Comparison of ENCODE assay signal across 20 cellular contexts in genomic region chrX:50108264-50108663, GRCh38.
DNase-seq lines count a peak whose midpoint lies in the region; FAIRE-seq and TF ChIP-seq lines count a peak whose summit lies in the region.
"Had no signal": no experiment of that assay in that cellular context is flagged by ENCODE, and none has a peak within 500 bp of the region (broad histone marks: within the 10 kb centered on the region; RNA-seq: fewer than 3 reads in every experiment).

No MANE protein-coding gene starts in this region.

- no peak overlapping the region for H3K9ac ChIP-seq in HUES64 (ENCODE audit: low read depth, low read length)
- H3K9ac ChIP-seq in H1 (replicated peaks in 1 of 4; ENCODE audit: extremely low read depth in 1 of 4, low read depth in 3 of 4, low read length in 3 of 4), result no peak overlapping the region
- no peak overlapping the region for H3K9ac ChIP-seq in mucosa of rectum (ENCODE audit: low read depth in 1 of 2, low read length in 2 of 2)

- no peak overlapping the region for H4K8ac ChIP-seq in H1 (ENCODE audit: extremely low read depth, insufficient read depth, low read length)

- no peak overlapping the region for H2BK20ac ChIP-seq in H1 (ENCODE audit: low read length)

- H3K27me3 ChIP-seq in HUES64 (ENCODE audit: insufficient read depth, low read length) (no peaks in the 10 kb centered on the region), H1 (replicated peaks in 1 of 4; ENCODE audit: control insufficient read depth in 3 of 4, extremely low read depth in 1 of 4, insufficient read depth in 3 of 4, low read length in 3 of 4) (no peaks in the 10 kb centered on the region), mucosa of rectum (ENCODE audit: control insufficient read depth in 2 of 2, insufficient read depth in 2 of 2, low read length in 2 of 2) (no peaks in the 10 kb centered on the region)

- DNase-seq in ELF-1 (ENCODE audit: low read depth, low spot score), result peak; percentile 36
- no peak for DNase-seq in H1 (ENCODE audit: low read depth in 1 of 2, low spot score in 2 of 2)
- DNase-seq in stimulated activated naive CD4-positive, alpha-beta T cell treated with Interleukin-2 at 50 U/mL for 16 hours (lab: John Stamatoyannopoulos, UW), result no peak
- no peak for DNase-seq in activated CD4-positive, alpha-beta memory T cell treated with anti-CD3 and anti-CD28 coated beads, Interleukin-2, amount 10 ng/mL, durations not matched to agents 7 days and 5 days
- no peak for DNase-seq in activated CD4-positive, alpha-beta T cell treated with anti-CD3 and anti-CD28 coated beads, Interleukin-2, amount 50 U/mL, for 1 hour
- DNase-seq: CD4-positive, CD25-positive, alpha-beta regulatory T cell; COR-L47; DND-41; MM.1S; NCI-H1092; NCI-H1436; NCI-H187 treated with DMSO at 0.1 percent for 48 hours; NCI-H2107; NCI-H510A treated with DMSO at 0.1 percent for 48 hours; NCI-H774; Right ventricle myocardium superior had no signal

- H3K4me3 ChIP-seq in HUES64 (ENCODE audit: low read length) (no peak overlapping the region), H1 (ENCODE audit: extremely low read depth in 1 of 4, insufficient read depth in 2 of 4, low read depth in 3 of 4, low read length in 4 of 4) (no peak overlapping the region), mucosa of rectum (ENCODE audit: low read length in 2 of 2) (no peak overlapping the region)
- H3K4me3 ChIP-seq: K562 had no signal

- H3K79me1 ChIP-seq in H1 (ENCODE audit: low read depth, low read length), result no peaks in the 10 kb centered on the region

- H2AFZ ChIP-seq in H1 (ENCODE audit: low read length), result no peak overlapping the region

- no peak for TF ChIP-seq RAD21 in H1 (IDR thresholded peaks at IDR 0.05 in 1 of 2, conservative IDR thresholded peaks at IDR 0.05 in 1 of 2; ENCODE audit: low read depth in 2 of 2, low read length in 2 of 2)

- H3K18ac ChIP-seq in H1 (ENCODE audit: extremely low read depth, low read length), result no peak overlapping the region

- POLR2A ChIA-PET in H1 (lab: Charles Lee; ENCODE audit: partially characterized antibody), result no interaction called here
- POLR2A ChIA-PET in activated CD4-positive, alpha-beta memory T cell treated with anti-CD3 and anti-CD28 coated beads, Interleukin-2, amount 10 ng/mL, durations not matched to agents 7 days and 5 days (lab: Charles Lee), result no interaction called here

- TF ChIP-seq EP300 in H1 (IDR thresholded peaks at IDR 0.05; ENCODE audit: borderline replicate concordance in 1 of 2, low read depth in 2 of 2, low read length in 2 of 2), result no peak

- TF ChIP-seq POLR2A in H1 (IDR thresholded peaks at IDR 0.05; ENCODE audit: control extremely low read depth in 1 of 2, low read depth in 2 of 2, low read length in 2 of 2), result no peak

- H3K4me1 Mint-ChIP-seq in activated CD4-positive, alpha-beta memory T cell treated with anti-CD3 and anti-CD28 coated beads, Interleukin-2, amount 10 ng/mL, durations not matched to agents 7 days and 5 days, result no peaks in the 10 kb centered on the region
- H3K4me1 Mint-ChIP-seq: CD4-positive, CD25-positive, alpha-beta regulatory T cell had no signal

- H2BK12ac ChIP-seq in H1 (ENCODE audit: low read depth, low read length), result no peak overlapping the region

- H4K5ac ChIP-seq in H1 (ENCODE audit: insufficient read length, low read depth, low read length), result no peak overlapping the region

- CTCF ChIA-PET in H1 (lab: Charles Lee; ENCODE audit: partially characterized antibody), result interaction anchor here (2.8 kb wide), 1 partner anchor 9 kb away, joined by 12 read pairs; no protein-coding TSS in a partner anchor
- CTCF ChIA-PET in activated CD4-positive, alpha-beta memory T cell treated with anti-CD3 and anti-CD28 coated beads, Interleukin-2, amount 10 ng/mL, durations not matched to agents 7 days and 5 days (lab: Charles Lee), result no interaction called here

- H4K91ac ChIP-seq in H1 (replicated peaks; ENCODE audit: insufficient read length, low read length), result no peak overlapping the region

- no peak for TF ChIP-seq CTCF in H1 (IDR thresholded peaks at IDR 0.05; ENCODE audit: control extremely low read depth in 1 of 3, insufficient read depth in 1 of 3, low read depth in 1 of 3, low read length in 3 of 3)

- no peak overlapping the region for H3K4ac ChIP-seq in H1 (replicated peaks; ENCODE audit: insufficient read length, low read depth, low read length)

- H3K23me2 ChIP-seq in H1 (ENCODE audit: low read depth, low read length), result no peaks in the 10 kb centered on the region

- H4K20me1 ChIP-seq in H1 (replicated peaks in 1 of 2; ENCODE audit: control insufficient read depth in 1 of 2, insufficient read depth in 2 of 2, low read length in 2 of 2), result no peaks in the 10 kb centered on the region

- H2BK5ac ChIP-seq in H1 (ENCODE audit: low read depth, low read length), result no peak overlapping the region

- H3K9me3 Mint-ChIP-seq in activated CD4-positive, alpha-beta memory T cell treated with anti-CD3 and anti-CD28 coated beads, Interleukin-2, amount 10 ng/mL, durations not matched to agents 7 days and 5 days, result no peaks in the 10 kb centered on the region
- H3K9me3 Mint-ChIP-seq: CD4-positive, CD25-positive, alpha-beta regulatory T cell had no signal

- no peak overlapping the region for H2AK5ac ChIP-seq in H1 (ENCODE audit: low read depth, low read length)

- H3K4me1 ChIP-seq in HUES64 (ENCODE audit: insufficient read depth, low read length) (peaks cover 18% of the 10 kb centered on the region), H1 (replicated peaks in 1 of 4; ENCODE audit: control insufficient read depth in 3 of 4, insufficient read depth in 4 of 4, low read length in 3 of 4) (peaks cover 0 to 10% (median 0%) of the 10 kb centered on the region in 4 experiments; a peak in 1 of 7 replicates), mucosa of rectum (ENCODE audit: control insufficient read depth in 2 of 2, insufficient read depth in 2 of 2, low read length in 2 of 2) (peaks cover 0 to 2% of the 10 kb centered on the region in 2 donors)

- H3K9me3 ChIP-seq in HUES64 (ENCODE audit: insufficient read depth, low read depth, low read length) (no peaks in the 10 kb centered on the region), H1 (ENCODE audit: insufficient read depth in 2 of 2, low read depth in 1 of 2, low read length in 1 of 2) (no peaks in the 10 kb centered on the region), mucosa of rectum (ENCODE audit: control insufficient read depth in 2 of 2, low read length in 2 of 2) (no peaks in the 10 kb centered on the region)

- peak; percentile 36 for FAIRE-seq in H1 (lab: Jason Lieb, UNC)
- FAIRE-seq: GM12891, K562 had no signal

- no peak overlapping the region for H3K27ac Mint-ChIP-seq in activated CD4-positive, alpha-beta memory T cell treated with anti-CD3 and anti-CD28 coated beads, Interleukin-2, amount 10 ng/mL, durations not matched to agents 7 days and 5 days
- H3K27ac Mint-ChIP-seq: CD4-positive, CD25-positive, alpha-beta regulatory T cell had no signal

- H3K56ac ChIP-seq in H1 (replicated peaks; ENCODE audit: insufficient read length, low read depth, low read length), result no peak overlapping the region

- H3K36me3 ChIP-seq in HUES64 (ENCODE audit: insufficient read depth, low read length), result no peaks in the 10 kb centered on the region
- H3K36me3 ChIP-seq in H1 (ENCODE audit: control insufficient read depth in 2 of 4, insufficient read depth in 4 of 4, low read length in 3 of 4), result no peaks in the 10 kb centered on the region
- no peaks in the 10 kb centered on the region for H3K36me3 ChIP-seq in mucosa of rectum (ENCODE audit: control insufficient read depth in 2 of 2, insufficient read depth in 2 of 2, low read length in 2 of 2)

- H3K79me2 ChIP-seq in H1 (ENCODE audit: control insufficient read depth in 1 of 2, insufficient read depth in 2 of 2, low read length in 2 of 2), result no peaks in the 10 kb centered on the region

- H2BK15ac ChIP-seq in H1 (ENCODE audit: low read length), result no peak overlapping the region

- peak overlapping the region; percentile 35; the same call in 1 of the 2 replicates for H3K27ac ChIP-seq in HUES64 (ENCODE audit: low read depth, low read length)
- H3K27ac ChIP-seq in H1 (ENCODE audit: low read depth, low read length), result no peak overlapping the region
- peak overlapping the region; percentile 29 to 70 for H3K27ac ChIP-seq in mucosa of rectum (ENCODE audit: low read depth in 2 of 2, low read length in 2 of 2)

- H3K36me3 Mint-ChIP-seq in activated CD4-positive, alpha-beta memory T cell treated with anti-CD3 and anti-CD28 coated beads, Interleukin-2, amount 10 ng/mL, durations not matched to agents 7 days and 5 days (ENCODE audit: low read depth), result no peaks in the 10 kb centered on the region
- H3K36me3 Mint-ChIP-seq: CD4-positive, CD25-positive, alpha-beta regulatory T cell had no signal

- H3K27me3 Mint-ChIP-seq in activated CD4-positive, alpha-beta memory T cell treated with anti-CD3 and anti-CD28 coated beads, Interleukin-2, amount 10 ng/mL, durations not matched to agents 7 days and 5 days, result no peaks in the 10 kb centered on the region
- H3K27me3 Mint-ChIP-seq: CD4-positive, CD25-positive, alpha-beta regulatory T cell had no signal

- H3K4me2 ChIP-seq in H1 (ENCODE audit: insufficient read depth in 1 of 2, low read depth in 2 of 2, low read length in 2 of 2), result no peak overlapping the region

- H3K23ac ChIP-seq in H1 (ENCODE audit: insufficient read length), result no peak overlapping the region

- no peak overlapping the region for H2BK120ac ChIP-seq in H1 (replicated peaks; ENCODE audit: low read depth, low read length)

- 60% methylated on average over 2 of the region's 2 CpGs for WGBS in HUES64
- 70% methylated on average over 2 of the region's 2 CpGs; no CpG with 5 or more reads in 1 of the 2 experiments for WGBS in H1 (ENCODE audit: extremely low coverage in 1 of 2, insufficient coverage in 1 of 2, insufficient read length in 1 of 2, insufficient replicate concordance in 2 of 2, low coverage in 1 of 2, low lambda C conversion rate in 2 of 2, missing lambda C conversion rate in 1 of 2), 2 experiments

- no peak overlapping the region for H3K14ac ChIP-seq in H1 (ENCODE audit: insufficient read length)

- H3K4me3 Mint-ChIP-seq in activated CD4-positive, alpha-beta memory T cell treated with anti-CD3 and anti-CD28 coated beads, Interleukin-2, amount 10 ng/mL, durations not matched to agents 7 days and 5 days, result no peak overlapping the region
- H3K4me3 Mint-ChIP-seq: CD4-positive, CD25-positive, alpha-beta regulatory T cell had no signal

TF ChIP-seq in H1, 55 proteins besides CTCF, POLR2A, EP300 and RAD21 (continues in another document):
- TF ChIP-seq RFX5 (IDR thresholded peaks at IDR 0.05; ENCODE audit: borderline replicate concordance, low read depth, low read length) (no peak), POLR2AphosphoS5 (IDR thresholded peaks at IDR 0.05; ENCODE audit: low read depth, low read length) (no peak), MAFK (IDR thresholded peaks at IDR 0.05; ENCODE audit: low read depth, low read length) (no peak), SRF (IDR thresholded peaks at IDR 0.05; ENCODE audit: low read depth, low read length) (no peak)
